ENCODE assay signal across 18 cellular contexts in the genomic region with DNA sequence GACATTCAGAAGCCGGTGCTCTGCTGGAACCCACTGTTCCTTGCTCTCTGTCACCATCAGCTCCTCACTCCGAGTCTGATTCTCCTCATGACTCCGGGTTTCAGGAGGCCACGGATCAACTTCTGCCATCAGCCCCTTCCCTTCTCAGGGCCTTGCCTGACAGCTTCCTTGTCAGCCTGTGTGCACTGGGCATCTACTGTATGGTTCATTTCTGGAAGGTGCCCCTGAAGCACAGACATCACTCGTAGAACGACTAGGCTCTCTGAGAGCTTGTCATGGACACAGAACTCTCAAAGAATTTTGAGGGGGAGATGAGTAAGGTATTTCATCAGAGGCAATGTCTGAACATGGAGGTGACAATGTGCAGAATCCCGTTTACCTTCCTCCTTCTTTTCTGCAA.
DNase-seq lines count a peak whose midpoint lies in the region; ATAC-seq and TF ChIP-seq lines count a peak whose summit lies in the region.
"Had no signal": no experiment of that assay in that cellular context is flagged by ENCODE, and none has a peak within 500 bp of the region (broad histone marks: within the 10 kb centered on the region; RNA-seq: fewer than 3 reads in every experiment).

No MANE protein-coding gene starts in this region.

- H3K27me3 ChIP-seq in right cardiac atrium (ENCODE audit: control insufficient read depth, insufficient read depth) (no peaks in the 10 kb centered on the region), neuronal stem cell (ENCODE audit: control insufficient read depth in 3 of 3, insufficient read depth in 3 of 3, low read depth in 1 of 3, low read length in 3 of 3) (peaks cover 0 to 12% (median 0%) of the 10 kb centered on the region in 3 experiments), uterus (no peaks in the 10 kb centered on the region), H7 (ENCODE audit: control insufficient read depth, insufficient read depth, low read length) (no peaks in the 10 kb centered on the region)

- H2BK12ac ChIP-seq in neuronal stem cell (ENCODE audit: low read length): no peak overlapping the region

- H3K9ac ChIP-seq in neuronal stem cell (ENCODE audit: low read depth, low read length, poor library complexity): no peak overlapping the region

- no peak overlapping the region for H3K23ac ChIP-seq in neuronal stem cell (ENCODE audit: low read depth, low read length, poor library complexity)

- H4K91ac ChIP-seq in neuronal stem cell (ENCODE audit: low read depth, low read length, poor library complexity): no peak overlapping the region

- H3K36me3 ChIP-seq in neuronal stem cell (replicated peaks in 1 of 2; ENCODE audit: control insufficient read depth in 2 of 2, insufficient read depth in 2 of 2, low read length in 2 of 2): no peaks in the 10 kb centered on the region
- H3K36me3 ChIP-seq in uterus: no peaks in the 10 kb centered on the region
- H3K36me3 ChIP-seq in H7 (replicated peaks; ENCODE audit: control insufficient read depth, insufficient read depth, low read length): no peaks in the 10 kb centered on the region

- no peak overlapping the region for H2AK5ac ChIP-seq in neuronal stem cell (ENCODE audit: low read depth, low read length)

- no peak for TF ChIP-seq POLR2A in uterus (IDR thresholded peaks at IDR 0.05)

- no peaks in the 10 kb centered on the region for H3K79me1 ChIP-seq in neuronal stem cell (ENCODE audit: low read depth, low read length)

- H3K4me1 ChIP-seq in right cardiac atrium (ENCODE audit: control insufficient read depth, insufficient read depth, low read length) (peaks cover 6% of the 10 kb centered on the region), neuronal stem cell (ENCODE audit: control insufficient read depth in 2 of 2, insufficient read depth in 1 of 2, low read depth in 1 of 2, low read length in 2 of 2) (peaks cover 0 to 4% of the 10 kb centered on the region in 2 donors), uterus (peaks cover 4 to 6% of the 10 kb centered on the region in 2 donors)
- H3K4me1 ChIP-seq: A549 had no signal

- DNase-seq in right cardiac atrium (peak in 1 of 3 donors; percentile 34), left ventricle myocardium superior (no peak), neuronal stem cell (ENCODE audit: low spot score) (no peak), uterus (no peak), H7 (no peak), hypothalamus (lab: John Stamatoyannopoulos, UW) (no peak), GM03348 (ENCODE audit: low spot score) (no peak)
- DNase-seq: CD4-positive, CD25-positive, alpha-beta regulatory T cell; H9; HFFc6; NCI-H1694 treated with DMSO at 0.1 percent for 48 hours; NCI-H2081 treated with DMSO at 0.1 percent for 48 hours; NCI-H446 treated with DMSO at 0.1 percent for 48 hours; NCI-H526 treated with DMSO at 0.1 percent for 48 hours; PC-9 had no signal

- WGBS in right cardiac atrium: 89% methylated on average over 7 of the region's 7 CpGs
- WGBS in neuronal stem cell (ENCODE audit: extremely low coverage in 2 of 2, insufficient read length in 2 of 2, insufficient replicate concordance in 1 of 2), 2 donors: no CpG with 5 or more reads among the region's 7 CpGs

- H4K8ac ChIP-seq in neuronal stem cell (ENCODE audit: low read depth, low read length): peak overlapping the region; percentile 76

- H3K4ac ChIP-seq in neuronal stem cell (ENCODE audit: low read length): no peak overlapping the region

- no peak overlapping the region for H2AFZ ChIP-seq in neuronal stem cell (ENCODE audit: low read length)
- H2AFZ ChIP-seq: PC-9 had no signal

- peak overlapping the region; percentile 18 for H3K27ac ChIP-seq in right cardiac atrium (ENCODE audit: low read length)
- no peak overlapping the region for H3K27ac ChIP-seq in neuronal stem cell (replicated peaks; ENCODE audit: low read length)
- peak overlapping the region; percentile 28 to 71 for H3K27ac ChIP-seq in uterus
- H3K27ac ChIP-seq: A549, PC-9 had no signal

- intact Hi-C loops in right cardiac atrium (cut with DNase I): loop anchor here in 1 of 4 donors (10.0 kb wide), 1 partner anchor 69 kb away; no protein-coding TSS in a partner anchor
- intact Hi-C loops in left ventricle myocardium superior (cut with micrococcal nuclease): no loop called here
- intact Hi-C loops in uterus (cut with DNase I; ENCODE audit: low total_unique reads): no loop called here

- H3K4me3 ChIP-seq in right cardiac atrium (ENCODE audit: low read length) (no peak overlapping the region), neuronal stem cell (ENCODE audit: low read length in 2 of 2) (no peak overlapping the region), uterus (no peak overlapping the region), H7 (ENCODE audit: insufficient read depth, low read depth, low read length) (no peak overlapping the region)
- H3K4me3 ChIP-seq: A549, PC-9 had no signal

- ATAC-seq in right cardiac atrium (no peak), left ventricle myocardium superior (no peak), HG02943 (IDR thresholded peaks at IDR 0.05; ENCODE audit: low read depth, unreplicated experiment) (peak; percentile 2)
- ATAC-seq: A549, SK-N-SH treated with all-trans-retinoic acid at 6 μM for 48 hours had no signal

- H3K14ac ChIP-seq in neuronal stem cell (ENCODE audit: low read length): no peak overlapping the region

- H3K9me3 ChIP-seq in right cardiac atrium (ENCODE audit: control insufficient read depth, low read length) (no peaks in the 10 kb centered on the region), neuronal stem cell (replicated peaks in 1 of 2; ENCODE audit: control insufficient read depth in 2 of 2, insufficient read depth in 1 of 2, low read depth in 1 of 2, low read length in 2 of 2) (no peaks in the 10 kb centered on the region), uterus (no peaks in the 10 kb centered on the region)
- H3K9me3 ChIP-seq: A549 had no signal

- no peak overlapping the region for H3K18ac ChIP-seq in neuronal stem cell (ENCODE audit: low read length)

- H3K4me2 ChIP-seq in neuronal stem cell (ENCODE audit: insufficient read depth, low read length, poor library complexity, severe bottlenecking): no peak overlapping the region
- H3K4me2 ChIP-seq: A549, PC-9 had no signal

- no peak overlapping the region for H2BK5ac ChIP-seq in neuronal stem cell (ENCODE audit: low read length)

- no peak overlapping the region for H2BK120ac ChIP-seq in neuronal stem cell (ENCODE audit: low read depth, low read length)

- no peak overlapping the region for H2BK15ac ChIP-seq in neuronal stem cell (ENCODE audit: low read length)

- no peak for TF ChIP-seq CTCF in uterus (IDR thresholded peaks at IDR 0.05)
